Comparison of ENCODE assay signal across 31 cellular contexts in genomic region chr7:150803161-150803860, GRCh38. TPM values are rescaled to one million over a fixed set of nuclear protein-coding genes. Genes with fewer than 3 reads are reported as not detected.
DNase-seq lines count a peak whose midpoint lies in the region; ATAC-seq and TF ChIP-seq lines count a peak whose summit lies in the region.
"Had no signal": no experiment of that assay in that cellular context is flagged by ENCODE, and none has a peak within 500 bp of the region (broad histone marks: within the 10 kb centered on the region; RNA-seq: fewer than 3 reads in every experiment).

No MANE protein-coding gene starts in this region.

- intact Hi-C loops in right lobe of liver (cut with DNase I), result loop anchor here in 1 of 2 donors (10.0 kb wide), 1 partner anchor 71 kb away; no protein-coding TSS in a partner anchor

- H3K27ac ChIP-seq in right lobe of liver, result peak overlapping the region in 2 of 3 donors; percentile 1 to 97
- H3K27ac ChIP-seq: 22Rv1, lower lobe of right lung, sigmoid colon, tibial artery had no signal

- ATAC-seq in right lobe of liver, result no peak
- ATAC-seq: CD8-positive, alpha-beta T cell; effector memory CD8-positive, alpha-beta T cell; esophagus mucosa; GM12878; GM23338; lower lobe of right lung; SK-N-SH treated with all-trans-retinoic acid at 6 μM for 48 hours; stimulated activated naive CD8-positive, alpha-beta T cell treated with anti-CD3 and anti-CD28 coated beads, Interleukin-15, amount 100 ng/mL, for 72 hours had no signal

- in situ Hi-C loops in HAP-1 (cut with MboI; ENCODE audit: low sequenced_read_pairs), result no loop called here

- no peak for TF ChIP-seq CTCF in right lobe of liver (IDR thresholded peaks at IDR 0.05)

- 76% methylated on average over 8 of the region's 10 CpGs for WGBS in right lobe of liver (ENCODE audit: insufficient coverage, low coverage, low lambda C conversion rate, missing lambda C conversion rate)

- TF ChIP-seq POLR2A in right lobe of liver (IDR thresholded peaks at IDR 0.05), result no peak

- peak overlapping the region; percentile 77 to 92 (median 92) for H3K4me3 ChIP-seq in right lobe of liver
- H3K4me3 ChIP-seq in HAP-1, result no peak overlapping the region
- H3K4me3 ChIP-seq: GM12878, GM23338, lower lobe of right lung, MG63, sigmoid colon, tibial artery had no signal

- H3K36me3 ChIP-seq in right lobe of liver (peaks cover 0 to 35% (median 16%) of the 10 kb centered on the region in 4 donors), HAP-1 (replicated peaks) (no peaks in the 10 kb centered on the region)
- H3K36me3 ChIP-seq: MG63 had no signal

- H3K4me1 ChIP-seq in right lobe of liver (peaks cover 0 to 21% (median 0%) of the 10 kb centered on the region in 4 donors), HAP-1 (no peaks in the 10 kb centered on the region)
- H3K4me1 ChIP-seq: lower lobe of right lung had no signal

- DNase-seq in NCI-H2081 (lab: John Stamatoyannopoulos, UW), result peak; percentile 33 to 75
- no peak for DNase-seq in NCI-H2081 treated with DMSO at 0.1 percent for 48 hours (lab: John Stamatoyannopoulos, UW)
- peak; percentile 38 for DNase-seq in DMS153 (lab: John Stamatoyannopoulos, UW)
- peak; percentile 94 for DNase-seq in NCI-H69 (lab: John Stamatoyannopoulos, UW)
- no peak for DNase-seq in right lobe of liver
- DNase-seq in activated CD4-positive, alpha-beta T cell treated with anti-CD3 and anti-CD28 coated beads for 1 hour, result no peak
- no peak for DNase-seq in HAP-1 (ENCODE audit: low spot score in 2 of 2)
- no peak for DNase-seq in effector CD8-positive, alpha-beta T cell (lab: John Stamatoyannopoulos, UW)
- DNase-seq: activated CD4-positive, alpha-beta T cell treated with anti-CD3 and anti-CD28 coated beads, Interleukin-2, amount 10 ng/mL, durations not matched to agents 24 days and 14 days; activated naive CD4-positive, alpha-beta T cell treated with anti-CD3 and anti-CD28 coated beads, Interleukin-2, amount 10 ng/mL, durations not matched to agents 7 days and 5 days; amniotic stem cell; CD8-positive, alpha-beta T cell; DND-41; effector memory CD8-positive, alpha-beta T cell; foreskin melanocyte; hippocampal formation; lower lobe of right lung; MG63; NCI-H187; sigmoid colon; stimulated activated CD4-positive, alpha-beta T cell treated with anti-CD3 and anti-CD28 coated beads, Interleukin-15, amount 100 ng/mL, for 24 hours; stimulated activated naive CD8-positive, alpha-beta T cell treated with anti-CD3 and anti-CD28 coated beads, Interleukin-15, amount 100 ng/mL, for 72 hours; tibial artery had no signal

- H3K27me3 ChIP-seq in right lobe of liver (no peaks in the 10 kb centered on the region), HAP-1 (ENCODE audit: low read depth) (no peaks in the 10 kb centered on the region)
- H3K27me3 ChIP-seq: MG63 had no signal

- H3K9me3 ChIP-seq in right lobe of liver (no peaks in the 10 kb centered on the region), HAP-1 (no peaks in the 10 kb centered on the region)
- H3K9me3 ChIP-seq: MG63 had no signal

RNA-seq across cellular contexts. Expression of gene TMEM176A, which starts 2.7 kb away (rescaled TPM):
- 1,000 to 10,000 TPM in 1 of 6 experiments, 100 to 1,000 TPM in 5; 441 to 1,033 (median 702) TPM for total RNA-seq in right lobe of liver
- total RNA-seq: activated CD4-positive, alpha-beta T cell treated with anti-CD3 and anti-CD28 coated beads, Interleukin-2, amount 10 ng/mL, durations not matched to agents 24 days and 14 days; GM12878; GM23338; T-helper 2 cell treated with Interferon-gamma antibody and Interleukin-4, amounts not matched to agents 100 ng/mL and 5 ng/mL, for 36 hours had no signal

RNA-seq across cellular contexts. Expression of gene TMEM176B, which starts 3.1 kb away (rescaled TPM):
- 1,000 to 10,000 TPM in 1 of 6 experiments, 100 to 1,000 TPM in 5; 711 to 1,315 (median 795) TPM for total RNA-seq in right lobe of liver
- total RNA-seq: activated CD4-positive, alpha-beta T cell treated with anti-CD3 and anti-CD28 coated beads, Interleukin-2, amount 10 ng/mL, durations not matched to agents 24 days and 14 days; CD8-positive, alpha-beta T cell; NCI-H460; T-helper 2 cell treated with Interferon-gamma antibody and Interleukin-4, amounts not matched to agents 100 ng/mL and 5 ng/mL, for 36 hours had no signal

RNA-seq across cellular contexts. Expression of gene AOC1, which starts 49.0 kb away (rescaled TPM):
- 10 to 100 TPM in 1 of 6 experiments, 1 to 10 TPM in 2, not detected in 3; 2.2 to 17.5 (median 9.4) TPM for total RNA-seq in right lobe of liver
- total RNA-seq: activated CD4-positive, alpha-beta T cell treated with anti-CD3 and anti-CD28 coated beads, Interleukin-2, amount 10 ng/mL, durations not matched to agents 24 days and 14 days; CD8-positive, alpha-beta T cell; GM12878; GM23338; NCI-H460; neural crest cell; T-helper 2 cell treated with Interferon-gamma antibody and Interleukin-4, amounts not matched to agents 100 ng/mL and 5 ng/mL, for 36 hours had no signal

Comparison
In these comparisons a context has a peak if more than half of its experiments do, and no peak if none do; other contexts are left out.
1. DNase-seq: peak in NCI-H2081 (2 of 2), DMS153 (single experiment) and NCI-H69 (single experiment); none in NCI-H2081 treated with DMSO at 0.1 percent for 48 hours (single experiment), right lobe of liver (0 of 3), activated CD4-positive, alpha-beta T cell treated with anti-CD3 and anti-CD28 coated beads for 1 hour (single experiment), HAP-1 (0 of 2) and effector CD8-positive, alpha-beta T cell (single experiment).